ENCODE assay signal across 12 cellular contexts in genomic region chr22:40332319-40332781, GRCh38. TPM values are rescaled to one million over a fixed set of nuclear protein-coding genes. Genes with fewer than 3 reads are reported as not detected.
DNase-seq lines count a peak whose midpoint lies in the region; ATAC-seq and TF ChIP-seq lines count a peak whose summit lies in the region.
"Had no signal": no experiment of that assay in that cellular context is flagged by ENCODE, and none has a peak within 500 bp of the region (broad histone marks: within the 10 kb centered on the region; RNA-seq: fewer than 3 reads in every experiment).

No MANE protein-coding gene starts in this region.

- H3K4me3 Mint-ChIP-seq in CD4-positive, alpha-beta memory T cell, result peak overlapping the region; percentile 11 to 80 (median 71)
- H3K4me3 Mint-ChIP-seq in memory B cell, result no peak overlapping the region

- peaks cover 2% of the 10 kb centered on the region for H3K79me1 ChIP-seq in neuronal stem cell (ENCODE audit: low read depth, low read length)

- no peaks in the 10 kb centered on the region for H3K9me3 ChIP-seq in CD4-positive, alpha-beta memory T cell (ENCODE audit: control insufficient read depth in 1 of 2, low read length in 2 of 2)
- H3K9me3 ChIP-seq in left ventricle myocardium inferior (replicated peaks) (no peaks in the 10 kb centered on the region), neuronal stem cell (replicated peaks in 1 of 2; ENCODE audit: control insufficient read depth in 2 of 2, insufficient read depth in 1 of 2, low read depth in 1 of 2, low read length in 2 of 2) (no peaks in the 10 kb centered on the region)
- H3K9me3 ChIP-seq: thoracic aorta had no signal

- no peak overlapping the region for H2BK5ac ChIP-seq in neuronal stem cell (ENCODE audit: low read length)

- H2AFZ ChIP-seq in neuronal stem cell (ENCODE audit: low read length), result no peak overlapping the region

- peaks cover 98% of the 10 kb centered on the region for H3K4me1 ChIP-seq in CD4-positive, alpha-beta memory T cell (ENCODE audit: insufficient read depth, low read length)
- H3K4me1 ChIP-seq in left ventricle myocardium inferior, result peaks cover 12% of the 10 kb centered on the region
- peaks cover 16 to 21% of the 10 kb centered on the region in 2 donors for H3K4me1 ChIP-seq in neuronal stem cell (ENCODE audit: control insufficient read depth in 2 of 2, insufficient read depth in 1 of 2, low read depth in 1 of 2, low read length in 2 of 2)

- no peak overlapping the region for H2BK12ac ChIP-seq in neuronal stem cell (ENCODE audit: low read length)

- no peak for ATAC-seq in memory B cell (ENCODE audit: low read depth)
- ATAC-seq: activated CD4-positive, CD25-positive, alpha-beta regulatory T cell treated with anti-CD3 and anti-CD28 coated beads, Interleukin-2, amount 50 U/mL, for 24 hours had no signal

- no peak overlapping the region for H2BK120ac ChIP-seq in neuronal stem cell (ENCODE audit: low read depth, low read length)

- H3K23ac ChIP-seq in neuronal stem cell (ENCODE audit: low read depth, low read length, poor library complexity), result no peak overlapping the region

- CTCF ChIA-PET in CD4-positive, alpha-beta memory T cell (lab: Charles Lee; ENCODE audit: partially characterized antibody), result no interaction called here

- H3K36me3 Mint-ChIP-seq in CD4-positive, alpha-beta memory T cell, result peaks cover 19 to 21% of the 10 kb centered on the region in 2 donors
- H3K36me3 Mint-ChIP-seq in memory B cell, result peaks cover 7% of the 10 kb centered on the region

- no peaks in the 10 kb centered on the region for H3K27me3 Mint-ChIP-seq in CD4-positive, alpha-beta memory T cell
- H3K27me3 Mint-ChIP-seq in memory B cell, result no peaks in the 10 kb centered on the region

- no peak overlapping the region for H3K9ac ChIP-seq in neuronal stem cell (ENCODE audit: low read depth, low read length, poor library complexity)

- H3K4me3 ChIP-seq in CD4-positive, alpha-beta memory T cell (ENCODE audit: low read length in 2 of 2), result peak overlapping the region; percentile 17 to 18
- H3K4me3 ChIP-seq in cardiac fibroblast (replicated peaks in 1 of 2; ENCODE audit: low read depth in 2 of 2, low read length in 2 of 2) (no peak overlapping the region), left ventricle myocardium inferior (no peak overlapping the region), neuronal stem cell (ENCODE audit: low read length in 2 of 2) (no peak overlapping the region)
- H3K4me3 ChIP-seq: thoracic aorta had no signal

- TF ChIP-seq CTCF in cardiac fibroblast (IDR thresholded peaks at IDR 0.05; ENCODE audit: low read depth, low read length) (no peak), left ventricle myocardium inferior (IDR thresholded peaks at IDR 0.05; ENCODE audit: borderline replicate concordance) (no peak)

- peak overlapping the region; percentile 32 for H3K27ac ChIP-seq in CD4-positive, alpha-beta memory T cell (ENCODE audit: low read depth, low read length)
- H3K27ac ChIP-seq in left ventricle myocardium inferior (replicated peaks) (no peak overlapping the region), neuronal stem cell (replicated peaks; ENCODE audit: low read length) (no peak overlapping the region)
- H3K27ac ChIP-seq: RWPE1, thoracic aorta had no signal

- H3K4me2 ChIP-seq in neuronal stem cell (ENCODE audit: insufficient read depth, low read length, poor library complexity, severe bottlenecking), result no peak overlapping the region

- no peak overlapping the region for H4K8ac ChIP-seq in neuronal stem cell (ENCODE audit: low read depth, low read length)

- peaks cover 71 to 99% (median 87%) of the 10 kb centered on the region in 4 donors for H3K4me1 Mint-ChIP-seq in CD4-positive, alpha-beta memory T cell
- peaks cover 22% of the 10 kb centered on the region for H3K4me1 Mint-ChIP-seq in memory B cell

- no CpG with 5 or more reads among the region's 9 CpGs for WGBS in neuronal stem cell (ENCODE audit: extremely low coverage in 2 of 2, insufficient read length in 2 of 2, insufficient replicate concordance in 1 of 2), 2 donors

- no peak overlapping the region for H4K91ac ChIP-seq in neuronal stem cell (ENCODE audit: low read depth, low read length, poor library complexity)

- POLR2A ChIA-PET in CD4-positive, alpha-beta memory T cell (lab: Charles Lee; ENCODE audit: partially characterized antibody), result interaction anchor here (1.4 to 5.9 kb wide), 3 partner anchors 7 to 288 kb away, joined by 6 to 100 read pairs (median 92); partner anchors contain the start of gene ADSL

- no peak overlapping the region for H2AK5ac ChIP-seq in neuronal stem cell (ENCODE audit: low read depth, low read length)

- intact Hi-C loops in CD4-positive, alpha-beta memory T cell (cut with micrococcal nuclease), result loop anchor here (1.0 kb wide), 1 partner anchor 8 kb away; no protein-coding TSS in a partner anchor
- intact Hi-C loops in left ventricle myocardium inferior (cut with micrococcal nuclease) (no loop called here), posterior cingulate gyrus (cut with DNase I) (no loop called here)

- H3K27ac Mint-ChIP-seq in CD4-positive, alpha-beta memory T cell, result peak overlapping the region; percentile 77 to 95 (median 90)
- peak overlapping the region; percentile 86 for H3K27ac Mint-ChIP-seq in memory B cell

- H3K14ac ChIP-seq in neuronal stem cell (ENCODE audit: low read length), result no peak overlapping the region

- H3K18ac ChIP-seq in neuronal stem cell (ENCODE audit: low read length), result no peak overlapping the region

- no peak overlapping the region for H3K4ac ChIP-seq in neuronal stem cell (ENCODE audit: low read length)

- no peak overlapping the region for H2BK15ac ChIP-seq in neuronal stem cell (ENCODE audit: low read length)

- peaks cover 5% of the 10 kb centered on the region for H3K36me3 ChIP-seq in CD4-positive, alpha-beta memory T cell (ENCODE audit: insufficient read depth, low read length)
- H3K36me3 ChIP-seq in left ventricle myocardium inferior (peaks cover 7% of the 10 kb centered on the region), neuronal stem cell (replicated peaks in 1 of 2; ENCODE audit: control insufficient read depth in 2 of 2, insufficient read depth in 2 of 2, low read length in 2 of 2) (peaks cover 4 to 65% of the 10 kb centered on the region in 2 donors)

- peaks cover 0 to 6% (median 0%) of the 10 kb centered on the region in 8 donors for H3K9me3 Mint-ChIP-seq in CD4-positive, alpha-beta memory T cell
- H3K9me3 Mint-ChIP-seq in memory B cell, result no peaks in the 10 kb centered on the region

- H3K27me3 ChIP-seq in CD4-positive, alpha-beta memory T cell (ENCODE audit: insufficient read depth, low read length), result no peaks in the 10 kb centered on the region
- H3K27me3 ChIP-seq in left ventricle myocardium inferior (ENCODE audit: low read depth) (no peaks in the 10 kb centered on the region), neuronal stem cell (ENCODE audit: control insufficient read depth in 3 of 3, insufficient read depth in 3 of 3, low read depth in 1 of 3, low read length in 3 of 3) (no peaks in the 10 kb centered on the region)

- peak in 4 of 5 donors; percentile 29 to 56 (median 39) for DNase-seq in CD4-positive, alpha-beta memory T cell
- DNase-seq in SK-N-DZ (ENCODE audit: low spot score) (peak; percentile 21), cardiac fibroblast (ENCODE audit: low read depth in 2 of 2) (peak; percentile 20 to 39), memory B cell (ENCODE audit: low spot score in 2 of 2) (no peak), NCI-H226 (no peak), left ventricle myocardium inferior (no peak), neuronal stem cell (ENCODE audit: low spot score) (no peak), posterior cingulate gyrus (no peak)
- DNase-seq: NCI-H2171 treated with DMSO at 0.1 percent for 48 hours had no signal

RNA-seq across cellular contexts. Expression of gene ADSL, which starts 13.9 kb away (rescaled TPM):
- total RNA-seq in CD4-positive, alpha-beta memory T cell, result 10 to 100 TPM; 63.3 to 81.1 TPM
- 100 to 1,000 TPM; 138 to 199 TPM for polyA plus RNA-seq in CD4-positive, alpha-beta memory T cell
- 288 and 300 TPM in 2 replicates for polyA plus RNA-seq in SK-N-DZ (2014; cell fraction: cytosol; rRNA removed)
- 188 and 225 TPM in 2 replicates for polyA plus RNA-seq in SK-N-DZ (2014; cell fraction: nucleus; rRNA removed)
- total RNA-seq in left ventricle myocardium inferior, result 48.5 TPM
- 70.7 TPM for polyA plus RNA-seq in neuronal stem cell (2013, experiment 1 of 2)
- polyA plus RNA-seq in neuronal stem cell (2013, experiment 2 of 2), result 69.7 TPM

RNA-seq across cellular contexts. Expression of gene SGSM3, which starts 38.0 kb away (rescaled TPM):
- 10 to 100 TPM; 87.5 to 90.0 TPM for total RNA-seq in CD4-positive, alpha-beta memory T cell
- 10 to 100 TPM; 30.5 to 58.2 TPM for polyA plus RNA-seq in CD4-positive, alpha-beta memory T cell
- polyA plus RNA-seq in SK-N-DZ (2014; cell fraction: cytosol; rRNA removed), result 86.2 and 100 TPM in 2 replicates
- 709 and 714 TPM in 2 replicates for polyA plus RNA-seq in SK-N-DZ (2014; cell fraction: nucleus; rRNA removed)
- 40.4 TPM for total RNA-seq in left ventricle myocardium inferior
- 57.4 TPM for polyA plus RNA-seq in neuronal stem cell (2013, experiment 1 of 2)
- 53.6 TPM for polyA plus RNA-seq in neuronal stem cell (2013, experiment 2 of 2)

Comparison
In these comparisons a context has a peak if more than half of its experiments do, and no peak if none do; other contexts are left out.
1. DNase-seq: peak in CD4-positive, alpha-beta memory T cell (4 of 5), SK-N-DZ (single experiment) and cardiac fibroblast (2 of 2); none in memory B cell (0 of 2), NCI-H226 (single experiment), left ventricle myocardium inferior (single experiment), neuronal stem cell (single experiment) and posterior cingulate gyrus (0 of 10).
2. H3K4me3 ChIP-seq: peak in CD4-positive, alpha-beta memory T cell (2 of 2); none in cardiac fibroblast (0 of 2), left ventricle myocardium inferior (single experiment) and neuronal stem cell (0 of 2).